Comparison of ENCODE assay signal across 39 cellular contexts in the genomic region with DNA sequence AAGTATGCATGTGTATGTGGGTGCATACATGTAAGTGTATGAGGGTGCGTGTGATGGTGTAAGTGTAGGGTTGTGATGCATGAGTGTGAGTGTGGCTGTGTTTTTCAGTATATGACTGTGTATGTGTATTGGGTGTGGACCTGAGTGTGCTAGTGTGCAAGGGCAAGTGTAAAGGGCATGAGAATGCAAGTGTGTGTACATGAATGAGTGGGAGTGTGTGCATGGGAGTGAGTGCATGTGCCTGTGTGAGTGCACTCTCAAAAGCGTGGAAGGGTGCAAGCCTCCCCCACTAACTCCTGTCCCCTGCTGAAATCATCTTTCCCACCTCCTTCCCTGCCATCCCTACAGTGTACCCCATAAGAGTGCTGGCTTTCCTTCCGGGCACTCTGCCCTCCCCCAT.
"Had no signal": no experiment of that assay in that cellular context is flagged by ENCODE, and none has a peak within 500 bp of the region (broad histone marks: within the 10 kb centered on the region; RNA-seq: fewer than 3 reads in every experiment).

No MANE protein-coding gene starts in this region.

- H3K4me1 Mint-ChIP-seq: activated naive CD4-positive, alpha-beta T cell treated with anti-CD3 and anti-CD28 coated beads, Interleukin-2, amount 10 ng/mL, durations not matched to agents 7 days and 5 days; activated naive CD4-positive, alpha-beta T cell treated with anti-CD3 and anti-CD28 coated beads, Interleukin-2, amount 50 U/mL, for 24 hours; activated naive CD8-positive, alpha-beta T cell treated with anti-CD3 and anti-CD28 coated beads, Interleukin-2, amount 10 ng/mL, durations not matched to agents 7 days and 5 days; activated naive CD8-positive, alpha-beta T cell treated with anti-CD3 and anti-CD28 coated beads, Interleukin-2, amount 50 U/mL, for 24 hours; activated T-helper 17 cell treated with anti-CD3 and anti-CD28 coated beads, Interleukin-2, amount 50 U/mL, for 72 hours; brain; central memory CD8-positive, alpha-beta T cell had no signal

- H3K4me3 Mint-ChIP-seq: activated naive CD4-positive, alpha-beta T cell treated with anti-CD3 and anti-CD28 coated beads for 36 hours; activated naive CD4-positive, alpha-beta T cell treated with anti-CD3 and anti-CD28 coated beads, Interleukin-2, amount 10 ng/mL, durations not matched to agents 7 days and 5 days; activated naive CD4-positive, alpha-beta T cell treated with anti-CD3 and anti-CD28 coated beads, Interleukin-2, amount 50 U/mL, for 24 hours; activated naive CD8-positive, alpha-beta T cell; activated naive CD8-positive, alpha-beta T cell treated with anti-CD3 and anti-CD28 coated beads, Interleukin-2, amount 10 ng/mL, durations not matched to agents 7 days and 5 days; activated naive CD8-positive, alpha-beta T cell treated with anti-CD3 and anti-CD28 coated beads, Interleukin-2, amount 50 U/mL, for 24 hours; activated T-cell treated with anti-CD3 and anti-CD28 coated beads, Interleukin-2, amount 50 U/mL, for 24 hours; activated T-cell treated with anti-CD3 and anti-CD28 coated beads, Interleukin-2, amount 50 U/mL, for 4 hours; activated T-cell treated with anti-CD3 and anti-CD28 coated beads, Interleukin-2, amount 50 U/mL, for 72 hours; activated T-helper 1 cell treated with anti-CD3 and anti-CD28 coated beads, Interleukin-12 subunit alpha, Interleukin-12 subunit beta, Interleukin-2, Interleukin-4 antibody, amounts not matched to agents 30 ng/mL and 10 ng/mL and 1 ng/mL, durations not matched to agents 14 hours and 24 hours and 36 hours; activated T-helper 17 cell treated with anti-CD3 and anti-CD28 coated beads, Interleukin-2, amount 50 U/mL, for 72 hours; brain; central memory CD8-positive, alpha-beta T cell had no signal

- H3K4me3 ChIP-seq: adrenal gland, ascending aorta, body of pancreas, breast epithelium, cardiac muscle cell had no signal

- H3K36me3 Mint-ChIP-seq: activated naive CD4-positive, alpha-beta T cell treated with anti-CD3 and anti-CD28 coated beads, Interleukin-2, amount 10 ng/mL, durations not matched to agents 7 days and 5 days; activated naive CD4-positive, alpha-beta T cell treated with anti-CD3 and anti-CD28 coated beads, Interleukin-2, amount 50 U/mL, for 24 hours; activated naive CD8-positive, alpha-beta T cell; activated naive CD8-positive, alpha-beta T cell treated with anti-CD3 and anti-CD28 coated beads, Interleukin-2, amount 10 ng/mL, durations not matched to agents 7 days and 5 days; brain had no signal

- H3K27me3 Mint-ChIP-seq: activated naive CD8-positive, alpha-beta T cell treated with anti-CD3 and anti-CD28 coated beads, Interleukin-2, amount 50 U/mL, for 24 hours had no signal

- H3K9me3 ChIP-seq: adrenal gland, ascending aorta, body of pancreas had no signal

- DNase-seq: activated effector memory CD4-positive, alpha-beta T cell treated with anti-CD3 and anti-CD28 coated beads, Interleukin-2, amount 50 U/mL, for 16 hours; activated effector memory CD4-positive, alpha-beta T cell treated with Interleukin-2 at 50 U/mL for 16 hours; activated gamma-delta T cell; activated gamma-delta T cell treated with Interleukin-2 at 50 U/mL for 16 hours; activated naive CD4-positive, alpha-beta T cell; activated naive CD4-positive, alpha-beta T cell treated with anti-CD3 and anti-CD28 coated beads for 36 hours; activated naive CD4-positive, alpha-beta T cell treated with anti-CD3 and anti-CD28 coated beads, Interleukin-2, amount 10 ng/mL, durations not matched to agents 7 days and 5 days; activated naive CD4-positive, alpha-beta T cell treated with anti-CD3 and anti-CD28 coated beads, Interleukin-2, amount 50 U/mL, for 16 hours; activated naive CD4-positive, alpha-beta T cell treated with Interleukin-2 at 50 U/mL for 16 hours; activated naive CD8-positive, alpha-beta T cell treated with anti-CD3 and anti-CD28 coated beads, Interleukin-2, amount 10 ng/mL, durations not matched to agents 7 days and 5 days; activated naive CD8-positive, alpha-beta T cell treated with anti-CD3 and anti-CD28 coated beads, Interleukin-2, amount 50 U/mL, for 24 hours; activated T-cell treated with anti-CD3 and anti-CD28 coated beads, Interleukin-2, amount 50 U/mL, for 1 hour; activated T-cell treated with anti-CD3 and anti-CD28 coated beads, Interleukin-2, amount 50 U/mL, for 24 hours; activated T-cell treated with anti-CD3 and anti-CD28 coated beads, Interleukin-2, amount 50 U/mL, for 4 hours; activated T-cell treated with anti-CD3 and anti-CD28 coated beads, Interleukin-2, amount 50 U/mL, for 48 hours; activated T-cell treated with anti-CD3 and anti-CD28 coated beads, Interleukin-2, amount 50 U/mL, for 72 hours; adrenal gland; amniotic stem cell; amygdala; anterior cingulate cortex; aorta; body of pancreas; brain microvascular endothelial cell; caudate nucleus; central memory CD4-positive, alpha-beta T cell; cerebellar nuclear complex had no signal

- FAIRE-seq: astrocyte, bronchial epithelial cell had no signal

- H3K27me3 ChIP-seq: adrenal gland, ascending aorta, body of pancreas, brain microvascular endothelial cell, cardiac muscle cell had no signal

- H3K4me1 ChIP-seq: adrenal gland, ascending aorta had no signal

- H3K27ac ChIP-seq: adrenal gland, ascending aorta, body of pancreas, brain microvascular endothelial cell, breast epithelium, cardiac muscle cell had no signal

- H3K27ac Mint-ChIP-seq: activated naive CD4-positive, alpha-beta T cell treated with anti-CD3 and anti-CD28 coated beads for 36 hours; activated naive CD4-positive, alpha-beta T cell treated with anti-CD3 and anti-CD28 coated beads, Interleukin-2, amount 10 ng/mL, durations not matched to agents 7 days and 5 days; activated naive CD4-positive, alpha-beta T cell treated with anti-CD3 and anti-CD28 coated beads, Interleukin-2, amount 50 U/mL, for 24 hours; activated naive CD4-positive, alpha-beta T cell treated with anti-CD3 and anti-CD28 coated beads, Interleukin-2, amount 50 U/mL, for 72 hours; activated naive CD8-positive, alpha-beta T cell; activated naive CD8-positive, alpha-beta T cell treated with anti-CD3 and anti-CD28 coated beads, Interleukin-2, amount 10 ng/mL, durations not matched to agents 7 days and 5 days; activated naive CD8-positive, alpha-beta T cell treated with anti-CD3 and anti-CD28 coated beads, Interleukin-2, amount 50 U/mL, for 24 hours; activated T-cell treated with anti-CD3 and anti-CD28 coated beads, Interleukin-2, amount 50 U/mL, for 24 hours; activated T-cell treated with anti-CD3 and anti-CD28 coated beads, Interleukin-2, amount 50 U/mL, for 72 hours; activated T-helper 1 cell treated with anti-CD3 and anti-CD28 coated beads, Interleukin-12 subunit alpha, Interleukin-12 subunit beta, Interleukin-2, Interleukin-4 antibody, amounts not matched to agents 30 ng/mL and 10 ng/mL and 1 ng/mL, durations not matched to agents 14 hours and 24 hours and 36 hours; activated T-helper 17 cell treated with anti-CD3 and anti-CD28 coated beads, Interleukin-2, amount 50 U/mL, for 72 hours; activated T-helper 2 cell treated with anti-CD3 and anti-CD28 coated beads, Interferon-gamma antibody, Interleukin-2, Interleukin-4, amounts not matched to agents 10 μg/mL and 5 μg/mL and 100 μg/mL, durations not matched to agents 14 hours and 24 hours and 36 hours; brain had no signal

- H3K9me3 Mint-ChIP-seq: activated naive CD4-positive, alpha-beta T cell treated with anti-CD3 and anti-CD28 coated beads for 36 hours; activated naive CD4-positive, alpha-beta T cell treated with anti-CD3 and anti-CD28 coated beads, Interleukin-2, amount 10 ng/mL, durations not matched to agents 7 days and 5 days; activated naive CD4-positive, alpha-beta T cell treated with anti-CD3 and anti-CD28 coated beads, Interleukin-2, amount 50 U/mL, for 24 hours; activated naive CD4-positive, alpha-beta T cell treated with anti-CD3 and anti-CD28 coated beads, Interleukin-2, amount 50 U/mL, for 72 hours; activated naive CD8-positive, alpha-beta T cell treated with anti-CD3 and anti-CD28 coated beads, Interleukin-2, amount 10 ng/mL, durations not matched to agents 7 days and 5 days; activated naive CD8-positive, alpha-beta T cell treated with anti-CD3 and anti-CD28 coated beads, Interleukin-2, amount 50 U/mL, for 24 hours; activated T-cell treated with anti-CD3 and anti-CD28 coated beads, Interleukin-2, amount 50 U/mL, for 72 hours; activated T-helper 1 cell treated with anti-CD3 and anti-CD28 coated beads, Interleukin-12 subunit alpha, Interleukin-12 subunit beta, Interleukin-2, Interleukin-4 antibody, amounts not matched to agents 30 ng/mL and 10 ng/mL and 1 ng/mL, durations not matched to agents 14 hours and 24 hours and 36 hours; activated T-helper 17 cell treated with anti-CD3 and anti-CD28 coated beads, Interleukin-2, amount 50 U/mL, for 72 hours; activated T-helper 2 cell treated with anti-CD3 and anti-CD28 coated beads, Interferon-gamma antibody, Interleukin-2, Interleukin-4, amounts not matched to agents 10 μg/mL and 5 μg/mL and 100 μg/mL, durations not matched to agents 14 hours and 24 hours and 36 hours had no signal

- H3K36me3 ChIP-seq: adrenal gland, ascending aorta, brain microvascular endothelial cell, breast epithelium, cardiac muscle cell had no signal
